In genomic region chr6:72245565-72245964, GRCh38 we compare ENCODE assay signal across 1 cellular context.
TF ChIP-seq lines count a peak whose summit lies in the region.

No MANE protein-coding gene starts in this region.

TF ChIP-seq in SK-N-SH, 30 proteins besides CTCF, POLR2A, EP300 and RAD21 (continued from another document):
- no peak for TF ChIP-seq REST (IDR thresholded peaks at IDR 0.05; ENCODE audit: low read depth, low read length)
